In genomic region chr15:74540135-74540760, GRCh38 we compare ENCODE assay signal across 1 cellular context.
TF ChIP-seq lines count a peak whose summit lies in the region.

No MANE protein-coding gene starts in this region.

TF ChIP-seq in neural cell, 6 proteins besides CTCF, POLR2A, EP300 and RAD21 (continued from another document):
- TF ChIP-seq REST (IDR thresholded peaks at IDR 0.05; ENCODE audit: borderline replicate concordance) (no peak), SMC3 (conservative IDR thresholded peaks at IDR 0.05; ENCODE audit: poor library complexity) (no peak)
